Comparison of ENCODE assay signal across 24 cellular contexts in the genomic region with DNA sequence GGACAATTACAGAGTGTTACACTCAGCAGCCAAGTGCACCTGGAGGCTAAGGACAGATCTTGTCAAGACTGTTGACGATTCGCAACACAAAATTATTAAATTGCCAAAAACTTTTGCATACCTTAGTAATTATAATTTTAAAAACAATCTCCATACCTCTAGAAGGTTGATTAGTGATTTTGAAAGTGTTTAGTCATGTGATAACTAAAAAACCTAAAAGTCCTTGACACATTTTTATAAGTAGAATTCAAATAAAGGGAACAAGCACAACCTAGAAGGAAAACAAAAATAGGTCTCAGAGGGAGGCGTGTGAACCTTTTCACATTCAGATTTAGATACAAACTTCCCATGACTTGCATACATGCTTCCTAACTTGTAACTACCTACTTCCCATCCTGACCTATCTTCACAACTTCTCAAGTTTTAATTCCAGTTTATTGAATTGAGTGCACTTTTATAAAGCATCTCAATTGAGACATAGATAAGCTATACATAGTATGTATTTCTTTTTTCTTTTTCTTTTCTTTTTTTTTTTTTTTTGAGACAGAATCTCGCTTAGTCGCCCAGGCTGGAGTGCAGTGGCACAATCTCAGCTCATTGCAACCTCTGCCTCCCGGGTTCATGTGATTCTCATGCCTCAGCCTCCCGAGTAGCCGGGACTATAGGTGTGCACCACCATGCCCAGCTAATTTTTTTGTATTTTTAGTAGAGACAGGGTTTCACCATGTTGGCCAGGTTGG. TPM values are rescaled to one million over a fixed set of nuclear protein-coding genes. Genes with fewer than 3 reads are reported as not detected.
DNase-seq lines count a peak whose midpoint lies in the region; ATAC-seq lines count a peak whose summit lies in the region.
"Had no signal": no experiment of that assay in that cellular context is flagged by ENCODE, and none has a peak within 500 bp of the region (broad histone marks: within the 10 kb centered on the region; RNA-seq: fewer than 3 reads in every experiment).

No MANE protein-coding gene starts in this region.

- H3K4me1 ChIP-seq in CD8-positive, alpha-beta memory T cell (ENCODE audit: insufficient read depth, low read length) = peaks cover 37% of the 10 kb centered on the region
- peaks cover 3 to 10% of the 10 kb centered on the region in 2 donors for H3K4me1 ChIP-seq in neuronal stem cell (ENCODE audit: control insufficient read depth in 2 of 2, insufficient read depth in 1 of 2, low read depth in 1 of 2, low read length in 2 of 2)
- H3K4me1 ChIP-seq: breast epithelium had no signal

- no peak overlapping the region for H3K18ac ChIP-seq in neuronal stem cell (ENCODE audit: low read length)

- H2BK120ac ChIP-seq in neuronal stem cell (ENCODE audit: low read depth, low read length) = no peak overlapping the region

- H2BK15ac ChIP-seq in neuronal stem cell (ENCODE audit: low read length) = no peak overlapping the region

- POLR2A ChIA-PET in CD8-positive, alpha-beta memory T cell (lab: Charles Lee) = no interaction called here

- H3K4me1 Mint-ChIP-seq in T-helper 2 cell treated with Interferon-gamma antibody and Interleukin-4, amounts not matched to agents 5 μg/mL and 100 μg/mL, for 36 hours (ENCODE audit: low read depth) = peaks cover 46% of the 10 kb centered on the region
- peaks cover 38 to 58% (median 55%) of the 10 kb centered on the region in 3 donors for H3K4me1 Mint-ChIP-seq in CD8-positive, alpha-beta memory T cell
- peaks cover 28% of the 10 kb centered on the region for H3K4me1 Mint-ChIP-seq in T-helper 17 cell
- H3K4me1 Mint-ChIP-seq in memory B cell = peaks cover 21% of the 10 kb centered on the region
- peaks cover 20 to 31% of the 10 kb centered on the region in 2 donors for H3K4me1 Mint-ChIP-seq in immature natural killer cell

- no peak for DNase-seq in T-helper 2 cell treated with Interferon-gamma antibody and Interleukin-4, amounts not matched to agents 5 μg/mL and 100 μg/mL, for 36 hours (ENCODE audit: low spot score)
- DNase-seq in T-helper 2 cell (no peak), T-helper 17 cell (no peak), memory B cell (ENCODE audit: low spot score in 2 of 2) (no peak), neuronal stem cell (ENCODE audit: low spot score) (no peak), globus pallidus (ENCODE audit: low spot score) (no peak), immature natural killer cell (no peak)
- no peak for DNase-seq in CD8-positive, alpha-beta memory T cell
- DNase-seq: 8988T; activated CD4-positive, alpha-beta T cell treated with anti-CD3 and anti-CD28 coated beads, Interleukin-2, amount 50 U/mL, for 48 hours; cortex of kidney; glutamatergic neuron; kidney glomerular epithelial cell; NCI-H1048; NCI-H187 treated with DMSO at 0.1 percent for 48 hours; NCI-H226; NCI-H748 treated with DMSO at 0.1 percent for 48 hours; occipital lobe; PC-9; retina; SHP77; stimulated activated CD4-positive, alpha-beta T cell treated with anti-CD3 and anti-CD28 coated beads, Interleukin-4, amount 100 ng/mL, for 1 hour; stimulated activated naive CD8-positive, alpha-beta T cell treated with anti-CD3 and anti-CD28 coated beads, Interleukin-15, Interleukin-2, amounts not matched to agents 100 U/mL and 50 U/mL, for 24 hours had no signal

- CTCF ChIA-PET in CD8-positive, alpha-beta memory T cell (lab: Charles Lee) = no interaction called here

- H3K36me3 Mint-ChIP-seq in T-helper 2 cell treated with Interferon-gamma antibody and Interleukin-4, amounts not matched to agents 5 μg/mL and 100 μg/mL, for 36 hours (ENCODE audit: low read depth) = peaks cover 38% of the 10 kb centered on the region
- H3K36me3 Mint-ChIP-seq in CD8-positive, alpha-beta memory T cell = peaks cover 0 to 8% (median 0%) of the 10 kb centered on the region in 3 donors
- H3K36me3 Mint-ChIP-seq in T-helper 17 cell (ENCODE audit: low read depth) = no peaks in the 10 kb centered on the region
- no peaks in the 10 kb centered on the region for H3K36me3 Mint-ChIP-seq in memory B cell
- H3K36me3 Mint-ChIP-seq in immature natural killer cell = no peaks in the 10 kb centered on the region

- no peaks in the 10 kb centered on the region for H3K9me3 ChIP-seq in CD8-positive, alpha-beta memory T cell (ENCODE audit: low read length)
- H3K9me3 ChIP-seq in T-helper 17 cell (ENCODE audit: control insufficient read depth, low read length, poor library complexity, severe bottlenecking) (no peaks in the 10 kb centered on the region), neuronal stem cell (replicated peaks in 1 of 2; ENCODE audit: control insufficient read depth in 2 of 2, insufficient read depth in 1 of 2, low read depth in 1 of 2, low read length in 2 of 2) (peaks cover 0 to 8% of the 10 kb centered on the region in 2 donors)
- H3K9me3 ChIP-seq: breast epithelium had no signal

- no peak overlapping the region for H2AFZ ChIP-seq in neuronal stem cell (ENCODE audit: low read length)
- H2AFZ ChIP-seq: PC-9 had no signal

- no peak overlapping the region for H4K91ac ChIP-seq in neuronal stem cell (ENCODE audit: low read depth, low read length, poor library complexity)

- no peaks in the 10 kb centered on the region for H3K36me3 ChIP-seq in CD8-positive, alpha-beta memory T cell (ENCODE audit: insufficient read depth, low read length)
- peaks cover 11 to 57% of the 10 kb centered on the region in 2 donors for H3K36me3 ChIP-seq in neuronal stem cell (replicated peaks in 1 of 2; ENCODE audit: control insufficient read depth in 2 of 2, insufficient read depth in 2 of 2, low read length in 2 of 2)
- H3K36me3 ChIP-seq: breast epithelium had no signal

- H3K9ac ChIP-seq in neuronal stem cell (ENCODE audit: low read depth, low read length, poor library complexity) = no peak overlapping the region

- no peak overlapping the region for H3K27ac ChIP-seq in CD8-positive, alpha-beta memory T cell (ENCODE audit: low read depth, low read length)
- H3K27ac ChIP-seq in neuronal stem cell (replicated peaks; ENCODE audit: low read length) = no peak overlapping the region
- H3K27ac ChIP-seq: breast epithelium, PC-9 had no signal

- peak overlapping the region; percentile 55 for H3K27ac Mint-ChIP-seq in T-helper 2 cell treated with Interferon-gamma antibody and Interleukin-4, amounts not matched to agents 5 μg/mL and 100 μg/mL, for 36 hours
- peak overlapping the region in 7 of 8 donors; percentile 38 to 89 (median 73) for H3K27ac Mint-ChIP-seq in CD8-positive, alpha-beta memory T cell
- H3K27ac Mint-ChIP-seq in T-helper 17 cell (peak overlapping the region; percentile 87), memory B cell (peak overlapping the region; percentile 82), immature natural killer cell (no peak overlapping the region)

- H3K27me3 ChIP-seq in CD8-positive, alpha-beta memory T cell (ENCODE audit: insufficient read depth, low read length, poor library complexity, severe bottlenecking) = no peaks in the 10 kb centered on the region
- no peaks in the 10 kb centered on the region for H3K27me3 ChIP-seq in neuronal stem cell (ENCODE audit: control insufficient read depth in 3 of 3, insufficient read depth in 3 of 3, low read depth in 1 of 3, low read length in 3 of 3)
- H3K27me3 ChIP-seq: breast epithelium had no signal

- no peak overlapping the region for H3K4me3 ChIP-seq in CD8-positive, alpha-beta memory T cell (ENCODE audit: low read length)
- H3K4me3 ChIP-seq in neuronal stem cell (ENCODE audit: low read length in 2 of 2) = no peak overlapping the region
- H3K4me3 ChIP-seq: breast epithelium, PC-9 had no signal

- H3K4me2 ChIP-seq in neuronal stem cell (ENCODE audit: insufficient read depth, low read length, poor library complexity, severe bottlenecking) = no peak overlapping the region
- H3K4me2 ChIP-seq: PC-9 had no signal

- ATAC-seq in T-helper 17 cell = no peak
- no peak for ATAC-seq in memory B cell (ENCODE audit: low read depth)
- ATAC-seq: stimulated activated naive CD8-positive, alpha-beta T cell treated with anti-CD3 and anti-CD28 coated beads, Interleukin-15, Interleukin-2, amounts not matched to agents 100 U/mL and 50 U/mL, for 24 hours had no signal

- H2BK12ac ChIP-seq in neuronal stem cell (ENCODE audit: low read length) = no peak overlapping the region

- H3K9me3 Mint-ChIP-seq in T-helper 2 cell treated with Interferon-gamma antibody and Interleukin-4, amounts not matched to agents 5 μg/mL and 100 μg/mL, for 36 hours = no peaks in the 10 kb centered on the region
- no peaks in the 10 kb centered on the region for H3K9me3 Mint-ChIP-seq in CD8-positive, alpha-beta memory T cell
- H3K9me3 Mint-ChIP-seq in memory B cell = no peaks in the 10 kb centered on the region
- no peaks in the 10 kb centered on the region for H3K9me3 Mint-ChIP-seq in immature natural killer cell

- H3K23ac ChIP-seq in neuronal stem cell (ENCODE audit: low read depth, low read length, poor library complexity) = no peak overlapping the region

- no peaks in the 10 kb centered on the region for H3K27me3 Mint-ChIP-seq in T-helper 2 cell treated with Interferon-gamma antibody and Interleukin-4, amounts not matched to agents 5 μg/mL and 100 μg/mL, for 36 hours (ENCODE audit: low read depth)
- H3K27me3 Mint-ChIP-seq in CD8-positive, alpha-beta memory T cell = no peaks in the 10 kb centered on the region
- H3K27me3 Mint-ChIP-seq in T-helper 17 cell = no peaks in the 10 kb centered on the region
- H3K27me3 Mint-ChIP-seq in memory B cell = no peaks in the 10 kb centered on the region
- peaks cover 8 to 9% (median 9%) of the 10 kb centered on the region in 3 donors for H3K27me3 Mint-ChIP-seq in immature natural killer cell (ENCODE audit: low read depth in 3 of 3)

- H3K4me3 Mint-ChIP-seq in T-helper 2 cell treated with Interferon-gamma antibody and Interleukin-4, amounts not matched to agents 5 μg/mL and 100 μg/mL, for 36 hours = peak overlapping the region; percentile 74
- H3K4me3 Mint-ChIP-seq in CD8-positive, alpha-beta memory T cell = no peak overlapping the region
- H3K4me3 Mint-ChIP-seq in T-helper 17 cell = peak overlapping the region; percentile 7
- H3K4me3 Mint-ChIP-seq in memory B cell = no peak overlapping the region
- H3K4me3 Mint-ChIP-seq in immature natural killer cell = no peak overlapping the region

- no CpG with 5 or more reads among the region's 8 CpGs for WGBS in neuronal stem cell (ENCODE audit: extremely low coverage in 2 of 2, insufficient read length in 2 of 2, insufficient replicate concordance in 1 of 2), 2 donors

- H3K4ac ChIP-seq in neuronal stem cell (ENCODE audit: low read length) = no peak overlapping the region

- H2BK5ac ChIP-seq in neuronal stem cell (ENCODE audit: low read length) = no peak overlapping the region

- H2AK5ac ChIP-seq in neuronal stem cell (ENCODE audit: low read depth, low read length) = no peak overlapping the region

- no peak overlapping the region for H3K14ac ChIP-seq in neuronal stem cell (ENCODE audit: low read length)

- H3K79me1 ChIP-seq in neuronal stem cell (ENCODE audit: low read depth, low read length) = peaks cover 6% of the 10 kb centered on the region

- no peak overlapping the region for H4K8ac ChIP-seq in neuronal stem cell (ENCODE audit: low read depth, low read length)

RNA-seq across cellular contexts. Expression of gene ZNF367, which starts 5.8 kb away (rescaled TPM):
- 10 to 100 TPM; 47.8 to 51.9 TPM for total RNA-seq in CD8-positive, alpha-beta memory T cell
- 1.5 TPM for polyA plus RNA-seq in CD8-positive, alpha-beta memory T cell
- 1 to 10 TPM; 4.7 to 6.9 TPM for total RNA-seq in T-helper 17 cell
- polyA plus RNA-seq in neuronal stem cell (2013, experiment 1 of 2) = 5.1 TPM
- polyA plus RNA-seq in neuronal stem cell (2013, experiment 2 of 2) = 5.1 TPM
- polyA plus RNA-seq in immature natural killer cell = 1 to 10 TPM in 1 of 3 donors, under 1 TPM in 2; 0.84 to 1.0 (median 0.84) TPM

RNA-seq across cellular contexts. Expression of gene SLC35D2, which starts 28.8 kb away (rescaled TPM):
- total RNA-seq in CD8-positive, alpha-beta memory T cell = 1 to 10 TPM; 7.9 to 8.3 TPM
- 29.1 TPM for polyA plus RNA-seq in CD8-positive, alpha-beta memory T cell
- total RNA-seq in T-helper 17 cell = 10 to 100 TPM; 23.5 to 31.7 TPM
- 22.3 TPM for polyA plus RNA-seq in neuronal stem cell (2013, experiment 1 of 2)
- polyA plus RNA-seq in neuronal stem cell (2013, experiment 2 of 2) = 22.2 TPM
- polyA plus RNA-seq in immature natural killer cell = 10 to 100 TPM; 11.6 to 16.0 (median 14.1) TPM

RNA-seq across cellular contexts. Expression of gene HABP4, which starts 37.6 kb away (rescaled TPM):
- 10 to 100 TPM; 20.4 to 21.0 TPM for total RNA-seq in CD8-positive, alpha-beta memory T cell
- 24.1 TPM for polyA plus RNA-seq in CD8-positive, alpha-beta memory T cell
- 10 to 100 TPM; 16.6 to 21.3 TPM for total RNA-seq in T-helper 17 cell
- polyA plus RNA-seq in neuronal stem cell (2013, experiment 1 of 2) = 21.5 TPM
- 21.1 TPM for polyA plus RNA-seq in neuronal stem cell (2013, experiment 2 of 2)
- 1 to 10 TPM; 3.0 to 5.8 (median 5.2) TPM for polyA plus RNA-seq in immature natural killer cell

Comparison
In these comparisons a context has a peak if more than half of its experiments do, and no peak if none do; other contexts are left out.
1. H3K27ac Mint-ChIP-seq: peak in T-helper 2 cell treated with Interferon-gamma antibody and Interleukin-4, amounts not matched to agents 5 μg/mL and 100 μg/mL, for 36 hours (single experiment), CD8-positive, alpha-beta memory T cell (7 of 8), T-helper 17 cell (single experiment) and memory B cell (single experiment); none in immature natural killer cell (0 of 6).
2. H3K4me3 Mint-ChIP-seq: peak in T-helper 2 cell treated with Interferon-gamma antibody and Interleukin-4, amounts not matched to agents 5 μg/mL and 100 μg/mL, for 36 hours (single experiment) and T-helper 17 cell (single experiment); none in CD8-positive, alpha-beta memory T cell (0 of 7), memory B cell (single experiment) and immature natural killer cell (0 of 5).
3. RNA of gene ZNF367, which starts 5.8 kb away (total RNA-seq): 47.8 to 51.9 TPM in CD8-positive, alpha-beta memory T cell; 4.7 to 6.9 TPM in T-helper 17 cell; every median in the first group is over 4 times any median in the second.